Comparison of ENCODE assay signal across 9 cellular contexts in the genomic region with DNA sequence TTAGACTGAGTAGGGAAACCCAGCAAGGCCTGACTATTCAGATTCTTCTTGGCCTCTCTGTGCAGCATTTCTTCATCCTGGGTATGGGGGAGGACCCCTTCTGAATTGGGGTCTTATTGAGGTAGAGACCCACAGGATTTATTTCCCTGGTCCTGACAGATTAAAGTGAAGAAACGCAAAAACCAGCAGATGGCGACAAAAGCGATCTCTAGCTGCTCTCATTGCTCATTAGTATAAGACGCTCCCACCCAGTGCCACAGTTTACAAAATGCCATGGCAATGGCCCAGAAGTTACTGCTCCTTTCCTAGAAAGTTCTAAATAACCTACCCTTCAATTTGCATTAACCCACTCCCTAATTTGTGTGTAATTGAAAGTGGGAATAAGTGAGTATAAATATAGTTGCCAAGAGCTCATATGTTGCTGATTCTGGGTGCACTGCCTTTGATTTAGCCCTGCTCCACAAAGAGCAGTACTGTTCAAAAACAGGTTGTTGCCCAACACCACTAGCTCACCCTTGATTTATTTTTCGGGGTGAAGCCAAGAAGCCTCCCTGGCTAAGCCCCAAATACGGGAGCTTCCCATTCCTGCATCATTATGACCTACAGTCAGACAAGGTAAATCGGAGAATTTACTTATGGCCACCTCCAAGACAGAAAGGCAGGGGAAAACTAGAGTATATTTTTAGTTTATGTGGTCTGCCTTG. TPM values are rescaled to one million over a fixed set of nuclear protein-coding genes. Genes with fewer than 3 reads are reported as not detected.
DNase-seq lines count a peak whose midpoint lies in the region; ATAC-seq and TF ChIP-seq lines count a peak whose summit lies in the region.
"Had no signal": no experiment of that assay in that cellular context is flagged by ENCODE, and none has a peak within 500 bp of the region (broad histone marks: within the 10 kb centered on the region; RNA-seq: fewer than 3 reads in every experiment).

No MANE protein-coding gene starts in this region.

- H3K4me3 ChIP-seq in HL-60 (replicated peaks; ENCODE audit: insufficient read depth, low read length) (no peak overlapping the region), body of pancreas (no peak overlapping the region)
- H3K4me3 ChIP-seq: BLaER1 treated with 17β-estradiol and CSF1 and Interleukin-3, amounts not matched to agents 10 nM and 100 nM had no signal

- H3K27me3 ChIP-seq in HL-60 (ENCODE audit: insufficient read depth, poor library complexity, severe bottlenecking) (peaks cover 10% of the 10 kb centered on the region), body of pancreas (no peaks in the 10 kb centered on the region)
- H3K27me3 ChIP-seq: BLaER1 treated with 17β-estradiol and CSF1 and Interleukin-3, amounts not matched to agents 10 nM and 100 nM had no signal

- H3K9me3 ChIP-seq in body of pancreas, result no peaks in the 10 kb centered on the region

- H3K27ac ChIP-seq in HL-60 (replicated peaks), result no peak overlapping the region
- H3K27ac ChIP-seq in RWPE1, result no peak overlapping the region
- H3K27ac ChIP-seq in body of pancreas, result no peak overlapping the region
- H3K27ac ChIP-seq: BLaER1 treated with 17β-estradiol and CSF1 and Interleukin-3, amounts not matched to agents 10 nM and 100 nM had no signal

- no peak for TF ChIP-seq POLR2A in body of pancreas (IDR thresholded peaks at IDR 0.05)

- DNase-seq in NCI-H1417 (lab: John Stamatoyannopoulos, UW) (peak; percentile 34 to 77 (median 51)), NCI-H1417 treated with DMSO at 0.1 percent for 48 hours (lab: John Stamatoyannopoulos, UW) (no peak), HL-60 (ENCODE audit: low read depth in 1 of 2, low spot score in 1 of 2) (peak in 1 of 2 experiments; percentile 28), RWPE1 (ENCODE audit: low spot score) (peak; percentile 15), body of pancreas (peak; percentile 40 to 61 (median 45)), kidney tubule cell (ENCODE audit: low spot score) (peak; percentile 33), epidermal melanocyte (ENCODE audit: insufficient read length, low spot score) (no peak)
- peak in 5 of 6 experiments; percentile 4 to 54 (median 28) for DNase-seq in stimulated activated naive CD4-positive, alpha-beta T cell (lab: John Stamatoyannopoulos, UW)

- intact Hi-C loops in body of pancreas (cut with DNase I), result no loop called here

- CTCF ChIA-PET in RWPE1 (lab: Yijun Ruan, JAX), result interaction anchor here (0.5 to 1.5 kb wide), 7 partner anchors 13 to 297 kb away, joined by 3 to 13 read pairs (median 4); partner anchors contain the start of gene TCEAL8

- H3K4me1 ChIP-seq in body of pancreas, result no peaks in the 10 kb centered on the region

- no peaks in the 10 kb centered on the region for H3K36me3 ChIP-seq in body of pancreas (replicated peaks in 1 of 2; ENCODE audit: insufficient read depth in 1 of 2, low read depth in 2 of 2)
- H3K36me3 ChIP-seq: BLaER1 treated with 17β-estradiol and CSF1 and Interleukin-3, amounts not matched to agents 10 nM and 100 nM had no signal

- 24 to 28% methylated on average over 6 to 7 of the region's 7 CpGs for WGBS in body of pancreas, 2 donors

- ATAC-seq in body of pancreas, result no peak

- POLR2A ChIA-PET in RWPE1 (lab: Yijun Ruan, JAX; ENCODE audit: low non-redundant PET), result interaction anchor here (0.7 kb wide), 1 partner anchor 40 kb away, joined by 3 read pairs; no protein-coding TSS in a partner anchor

- TF ChIP-seq CTCF in HL-60 (IDR thresholded peaks at IDR 0.05; ENCODE audit: insufficient read depth, low read length) (peak; percentile 26), RWPE1 (conservative IDR thresholded peaks at IDR 0.05; ENCODE audit: low read depth) (peak; percentile 51), body of pancreas (IDR thresholded peaks at IDR 0.05) (peak in 6 of 7 experiments; percentile 18 to 47 (median 40))

RNA-seq across cellular contexts. Expression of gene BEX4, which starts 3.7 kb away (rescaled TPM):
- 10 to 100 TPM in 1 of 2 donors, 1 to 10 TPM in 1; 7.9 to 14.8 TPM for total RNA-seq in body of pancreas

RNA-seq across cellular contexts. Expression of gene TCEAL8, which starts 43.8 kb away (rescaled TPM):
- total RNA-seq in body of pancreas, result 10 to 100 TPM; 10.9 to 46.2 TPM

Comparison
In these comparisons a context has a peak if more than half of its experiments do, and no peak if none do; other contexts are left out.
1. DNase-seq: peak in NCI-H1417 (3 of 3), RWPE1 (single experiment), body of pancreas (4 of 4), kidney tubule cell (single experiment) and stimulated activated naive CD4-positive, alpha-beta T cell (5 of 6); none in NCI-H1417 treated with DMSO at 0.1 percent for 48 hours (single experiment) and epidermal melanocyte (single experiment).
2. Peak in every context shown above with its lines, with median percentiles within 50 percentile points of each other: CTCF ChIP-seq.